Comparison of ENCODE assay signal across 18 cellular contexts in the genomic region with DNA sequence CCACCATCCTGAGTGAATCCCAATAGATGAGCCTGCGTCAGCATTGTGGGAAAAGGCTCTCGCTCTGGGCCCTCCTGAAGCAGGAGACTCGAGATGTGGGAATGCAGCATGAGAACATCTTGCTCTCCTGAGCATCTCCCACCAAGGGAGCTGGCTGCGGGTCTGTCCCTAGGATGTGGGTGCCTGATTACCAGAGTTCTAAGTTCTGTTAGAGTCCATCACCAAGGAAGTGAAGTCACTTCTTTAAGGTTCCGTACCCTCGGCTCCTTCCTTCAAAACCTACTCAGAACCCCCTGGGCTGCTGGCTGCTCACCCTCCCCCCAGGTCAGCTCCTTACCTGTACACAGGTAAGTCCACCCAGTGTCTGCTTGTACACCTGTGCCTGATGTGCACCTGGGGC.
"Had no signal": no experiment of that assay in that cellular context is flagged by ENCODE, and none has a peak within 500 bp of the region (broad histone marks: within the 10 kb centered on the region; RNA-seq: fewer than 3 reads in every experiment).

No MANE protein-coding gene starts in this region.

- H3K27me3 ChIP-seq: colonic mucosa, transverse colon had no signal

- H3K36me3 ChIP-seq: colonic mucosa, prostate gland, transverse colon had no signal

- DNase-seq: activated CD4-positive, alpha-beta T cell treated with anti-CD3 and anti-CD28 coated beads for 1 hour; activated CD4-positive, alpha-beta T cell treated with anti-CD3 and anti-CD28 coated beads, Interleukin-2, amount 50 U/mL, for 4 hours; activated gamma-delta T cell treated with Interleukin-2 at 50 U/mL for 16 hours; amniotic stem cell; caudate nucleus; colonic mucosa; foreskin keratinocyte; glutamatergic neuron; mesendoderm; nephron progenitor cell; occipital lobe; right cardiac atrium; stimulated activated CD4-positive, alpha-beta T cell treated with anti-CD3 and anti-CD28 coated beads, Interleukin-4, amount 100 ng/mL, for 24 hours; stimulated activated naive CD4-positive, alpha-beta T cell treated with Interleukin-2 at 50 U/mL for 16 hours; transverse colon had no signal

- H3K9me3 Mint-ChIP-seq: nephron progenitor cell had no signal

- ATAC-seq: foreskin keratinocyte, right cardiac atrium had no signal

- H3K9me3 ChIP-seq: colonic mucosa, prostate gland, transverse colon had no signal

- H3K27me3 Mint-ChIP-seq: activated naive CD8-positive, alpha-beta T cell had no signal

- H3K4me1 ChIP-seq: colonic mucosa, foreskin keratinocyte, prostate gland had no signal

- H3K4me1 Mint-ChIP-seq: nephron progenitor cell had no signal

- H3K4me3 Mint-ChIP-seq: activated naive CD8-positive, alpha-beta T cell; nephron progenitor cell had no signal

- H3K4me3 ChIP-seq: colonic mucosa, prostate gland, skin epidermis, transverse colon had no signal

- H3K27ac Mint-ChIP-seq: activated naive CD8-positive, alpha-beta T cell; nephron progenitor cell had no signal

- H3K36me3 Mint-ChIP-seq: activated naive CD8-positive, alpha-beta T cell had no signal
